ENCODE assay signal across 23 cellular contexts in the genomic region with DNA sequence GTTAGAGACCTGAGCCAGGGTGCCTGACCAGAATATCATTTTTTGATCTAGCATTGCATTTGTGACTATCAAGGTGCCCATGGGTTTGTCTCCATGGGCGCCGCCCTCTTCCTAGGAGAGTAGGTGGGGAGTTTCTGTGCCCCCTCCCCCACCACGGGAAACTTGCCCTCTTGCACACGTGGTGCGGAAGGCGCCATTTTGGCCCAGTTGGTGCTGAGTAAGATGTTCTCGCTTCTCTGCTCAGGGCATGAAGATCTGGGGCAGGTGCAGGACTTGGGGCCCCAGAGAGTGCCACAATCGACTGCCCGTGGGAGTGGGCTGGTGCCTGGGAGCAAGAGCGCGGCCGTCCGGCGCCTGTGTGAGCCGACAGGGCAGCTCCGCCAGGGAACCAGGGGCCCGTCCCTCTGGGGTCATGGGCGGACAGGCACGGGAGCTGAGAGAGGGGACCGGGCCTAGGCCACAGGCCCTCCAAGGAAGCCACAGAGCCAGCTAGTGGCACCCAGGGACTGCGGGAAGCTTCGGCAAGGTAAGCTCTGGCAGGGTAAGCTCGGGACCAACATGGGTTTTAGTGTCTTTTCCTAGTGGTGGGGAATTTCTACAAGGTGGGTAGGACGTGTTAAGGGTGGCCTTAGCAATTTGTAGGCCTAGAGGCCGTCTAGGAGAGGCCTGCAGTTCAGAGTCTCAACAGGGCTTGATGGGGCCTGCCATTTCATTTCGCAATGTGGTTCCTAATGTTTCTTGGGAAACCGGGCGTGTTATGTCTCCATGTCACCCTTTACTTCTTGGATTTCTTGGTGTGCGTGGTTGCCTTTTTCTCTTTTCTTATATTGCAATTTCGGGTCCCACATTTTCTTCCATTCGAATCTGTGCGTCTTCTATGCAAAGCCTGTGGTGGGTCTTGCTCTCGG. TPM values are rescaled to one million over a fixed set of nuclear protein-coding genes. Genes with fewer than 3 reads are reported as not detected.
DNase-seq lines count a peak whose midpoint lies in the region; ATAC-seq, FAIRE-seq and TF ChIP-seq lines count a peak whose summit lies in the region.
"Had no signal": no experiment of that assay in that cellular context is flagged by ENCODE, and none has a peak within 500 bp of the region (broad histone marks: within the 10 kb centered on the region; RNA-seq: fewer than 3 reads in every experiment).

No MANE protein-coding gene starts in this region.

- no peaks in the 10 kb centered on the region for H3K36me3 Mint-ChIP-seq in MCF 10A (ENCODE audit: insufficient read depth, unreplicated experiment)

- H3K4me2 ChIP-seq in HepG2 (ENCODE audit: low read depth, low read length), result no peak overlapping the region

- H3K4me1 Mint-ChIP-seq in MCF 10A (ENCODE audit: insufficient read depth, unreplicated experiment), result peaks cover 5% of the 10 kb centered on the region

- no peak for TF ChIP-seq CTCF in MCF 10A (IDR thresholded peaks at IDR 0.05; ENCODE audit: unreplicated experiment)
- TF ChIP-seq CTCF in breast epithelium (IDR thresholded peaks at IDR 0.05), result no peak
- TF ChIP-seq CTCF in bronchial epithelial cell (IDR thresholded peaks at IDR 0.05; ENCODE audit: insufficient read depth, low read length, severe bottlenecking), result no peak
- no peak for TF ChIP-seq CTCF in HepG2 (CRISPR knock-in tag; IDR thresholded peaks at IDR 0.05)

- in situ Hi-C loops in HepG2 (cut with HindIII; ENCODE audit: extremely low pct_ligation_motif_present, low pct_unique_long_range_greater_than_20kb), result no loop called here

- no TSS peak for BruUV-seq in MCF 10A (replicated peaks; lab: Mats Ljungman, UMichigan)
- BruUV-seq in HepG2 (replicated peaks; lab: Mats Ljungman, UMichigan), result no TSS peak

- H3K36me3 ChIP-seq in breast epithelium, result no peaks in the 10 kb centered on the region
- no peaks in the 10 kb centered on the region for H3K36me3 ChIP-seq in bronchial epithelial cell (ENCODE audit: control insufficient read depth, insufficient read depth, low read length)
- H3K36me3 ChIP-seq in HepG2 (replicated peaks in 1 of 2; ENCODE audit: control insufficient read depth in 1 of 2, insufficient read depth in 2 of 2, low read length in 2 of 2), result no peaks in the 10 kb centered on the region
- H3K36me3 ChIP-seq in aorta (ENCODE audit: control insufficient read depth in 1 of 2, insufficient read depth in 2 of 2, low read length in 1 of 2), result no peaks in the 10 kb centered on the region

- H3K27ac Mint-ChIP-seq in MCF 10A (ENCODE audit: low read depth, unreplicated experiment), result no peak overlapping the region

- intact Hi-C loops in MCF 10A (cut with micrococcal nuclease), result no loop called here
- intact Hi-C loops in breast epithelium (cut with DNase I; ENCODE audit: low total_unique reads), result no loop called here
- intact Hi-C loops in HepG2 (cut with micrococcal nuclease; ENCODE audit: unreplicated experiment), result no loop called here
- intact Hi-C loops in aorta (cut with DNase I), result no loop called here

- H2AFZ ChIP-seq in HepG2 (ENCODE audit: low read length), result no peak overlapping the region

- no peak for TF ChIP-seq EP300 in HepG2 (IDR thresholded peaks at IDR 0.05; ENCODE audit: low read depth in 2 of 2, low read length in 2 of 2)
- no peak for TF ChIP-seq EP300 in HepG2 (CRISPR knock-in tag; IDR thresholded peaks at IDR 0.05; ENCODE audit: borderline replicate concordance)

- FAIRE-seq in bronchial epithelial cell (lab: Jason Lieb, UNC) (no peak), HepG2 (lab: Jason Lieb, UNC) (no peak), H54 (lab: Jason Lieb, UNC) (no peak)
- FAIRE-seq: GM12891, HTR-8/SVneo had no signal

- no peak overlapping the region for H3K9ac ChIP-seq in HepG2 (ENCODE audit: insufficient read depth, low read depth, low read length)

- H3K9me3 ChIP-seq in breast epithelium (no peaks in the 10 kb centered on the region), HepG2 (ENCODE audit: low read length) (no peaks in the 10 kb centered on the region), aorta (ENCODE audit: control insufficient read depth, low read length) (no peaks in the 10 kb centered on the region)

- DNase-seq in MCF 10A (ENCODE audit: unreplicated experiment) (peak; percentile 20), breast epithelium (ENCODE audit: low spot score in 2 of 2) (no peak), bronchial epithelial cell (ENCODE audit: low read depth) (peak; percentile 31), HepG2 (ENCODE audit: low spot score) (no peak), aorta (no peak), left lobe of liver (ENCODE audit: low spot score) (no peak), H54 (ENCODE audit: insufficient read length, low spot score) (no peak)
- DNase-seq: Calu3; DMS79 treated with DMSO at 0.1 percent for 48 hours; GF-D8; H7; KG1; NCI-H1092; NCI-H1436; NCI-H187 treated with DMSO at 0.1 percent for 48 hours; NCI-H524; NCI-H748 treated with DMSO at 0.1 percent for 48 hours; NK-92 treated with Interleukin-12 subunit alpha and Interleukin-12 subunit beta, amount 100 ng/mL, for 24 hours; SHP77 had no signal

- H3K79me2 ChIP-seq in HepG2 (ENCODE audit: insufficient read depth, low read length), result no peaks in the 10 kb centered on the region

- WGBS in HepG2 (ENCODE audit: low lambda C conversion rate), result 54% methylated on average over 18 of the region's 33 CpGs
- WGBS in aorta, 2 donors, result 98% methylated on average over 30 to 33 of the region's 33 CpGs

- H3K4me3 ChIP-seq in breast epithelium (no peak overlapping the region), bronchial epithelial cell (ENCODE audit: low read depth, low read length) (no peak overlapping the region), HepG2 (replicated peaks in 1 of 3; ENCODE audit: insufficient read depth in 1 of 3, low read depth in 2 of 3, low read length in 3 of 3) (no peak overlapping the region), aorta (ENCODE audit: low read length in 2 of 2) (no peak overlapping the region)

- H3K27me3 Mint-ChIP-seq in MCF 10A (ENCODE audit: insufficient read depth, unreplicated experiment), result no peaks in the 10 kb centered on the region

- POLR2A ChIA-PET in MCF 10A (lab: Yijun Ruan, JAX) (no interaction called here), HepG2 (lab: Yijun Ruan, JAX) (no interaction called here)

- H3K27me3 ChIP-seq in breast epithelium, result no peaks in the 10 kb centered on the region
- H3K27me3 ChIP-seq in bronchial epithelial cell (ENCODE audit: control insufficient read depth, insufficient read depth, low read length), result no peaks in the 10 kb centered on the region
- H3K27me3 ChIP-seq in HepG2 (ENCODE audit: control insufficient read depth in 1 of 2, insufficient read depth in 2 of 2, low read length in 2 of 2), result no peaks in the 10 kb centered on the region
- no peaks in the 10 kb centered on the region for H3K27me3 ChIP-seq in aorta (ENCODE audit: control insufficient read depth in 1 of 2, insufficient read depth in 2 of 2, low read length in 1 of 2)

- no peaks in the 10 kb centered on the region for H3K9me3 Mint-ChIP-seq in MCF 10A (ENCODE audit: unreplicated experiment)

- no peaks in the 10 kb centered on the region for H4K20me1 ChIP-seq in HepG2 (ENCODE audit: insufficient read depth, low read length)

- H3K4me3 Mint-ChIP-seq in MCF 10A (ENCODE audit: unreplicated experiment), result no peak overlapping the region

- TF ChIP-seq POLR2A in breast epithelium (IDR thresholded peaks at IDR 0.05) (no peak), HepG2 (IDR thresholded peaks at IDR 0.05; ENCODE audit: insufficient read depth in 1 of 2, low read depth in 2 of 2, low read length in 2 of 2) (no peak), H54 (IDR thresholded peaks at IDR 0.05; ENCODE audit: low read depth, low read length) (no peak)

- TF ChIP-seq RAD21 in HepG2 (CRISPR knock-in tag; IDR thresholded peaks at IDR 0.05), result no peak

- H3K27ac ChIP-seq in breast epithelium (no peak overlapping the region), HepG2 (ENCODE audit: extremely low read length, insufficient read depth, low read length) (no peak overlapping the region), aorta (ENCODE audit: low read depth in 1 of 2, low read length in 2 of 2) (no peak overlapping the region)
- H3K27ac ChIP-seq: RWPE1 had no signal

- ATAC-seq in HepG2 (no peak), aorta (ENCODE audit: low FRiP score) (peak; percentile 60), left lobe of liver (no peak), HG02642 (IDR thresholded peaks at IDR 0.05; ENCODE audit: poor library complexity, unreplicated experiment) (no peak)

- H3K4me1 ChIP-seq in breast epithelium (no peaks in the 10 kb centered on the region), HepG2 (ENCODE audit: insufficient read depth, low read length) (no peaks in the 10 kb centered on the region), aorta (ENCODE audit: control insufficient read depth in 1 of 2, insufficient read depth in 2 of 2, low read length in 2 of 2) (no peaks in the 10 kb centered on the region)

- CTCF ChIA-PET in MCF 10A (lab: Yijun Ruan, JAX) (interaction anchor here (0.6 kb wide), 1 partner anchor 45 kb away, joined by 4 read pairs; no protein-coding TSS in a partner anchor), HepG2 (lab: Yijun Ruan, JAX; ENCODE audit: low intra/inter-chr PET ratio, low total read pairs) (no interaction called here)

RNA-seq across cellular contexts. Expression of a gene that starts 14.5 kb away (rescaled TPM):
- total RNA-seq in MCF 10A (2022), result 17.6 and 21.1 TPM in 2 replicates
- 10 to 100 TPM; 26.2 to 36.3 (median 32.4) TPM for total RNA-seq in breast epithelium
- 10.4 and 26.3 TPM in 2 replicates for total RNA-seq in bronchial epithelial cell
- total RNA-seq in HepG2 (2016; rRNA removed; fragmentation: Illumina TruSeq; extraction: Trizol), result 15.7 and 29.4 TPM in 2 replicates
- 2.6 and 3.4 TPM in 2 replicates for total RNA-seq in HepG2 (2016; cell fraction: cytosol; rRNA removed; fragmentation: Illumina TruSeq; extraction: Trizol; ENCODE audit: low read depth)
- total RNA-seq in HepG2 (2016; cell fraction: insoluble cytoplasmic fraction; rRNA removed; fragmentation: Illumina TruSeq; extraction: Trizol), result 15.1 and 26.7 TPM in 2 replicates
- total RNA-seq in HepG2 (2016; cell fraction: membrane; rRNA removed; fragmentation: Illumina TruSeq; extraction: Trizol), result 6.4 and 6.9 TPM in 2 replicates
- total RNA-seq in HepG2 (2016; cell fraction: nucleus; rRNA removed; fragmentation: Illumina TruSeq; extraction: Trizol), result 20.0 and 21.3 TPM in 2 replicates
- 3.9 and 4.0 TPM in 2 replicates for polyA plus RNA-seq in HepG2 (2011; rRNA removed)
- polyA plus RNA-seq in HepG2 (2011; cell fraction: cytosol; rRNA removed), result 2.5 and 3.4 TPM in 2 replicates
- polyA plus RNA-seq in HepG2 (2011; cell fraction: nucleus; rRNA removed), result 4.7 and 12.2 TPM in 2 replicates
- 4.4 and 5.4 TPM in 2 replicates for polyA plus RNA-seq in HepG2 (2012)
- 0.59 and 0.63 TPM in 2 replicates for polyA plus RNA-seq in HepG2 (2016; cell fraction: cytosol; fragmentation: Illumina TruSeq; extraction: Trizol; ENCODE audit: low read depth)
- polyA plus RNA-seq in HepG2 (2016; cell fraction: insoluble cytoplasmic fraction; fragmentation: Illumina TruSeq; extraction: Trizol; ENCODE audit: low read depth), result 9.0 and 9.7 TPM in 2 replicates
- polyA plus RNA-seq in HepG2 (2016; cell fraction: membrane; fragmentation: Illumina TruSeq; extraction: Trizol; ENCODE audit: low read depth), result 1.2 and 1.7 TPM in 2 replicates
- polyA plus RNA-seq in HepG2 (2016; cell fraction: nucleus; fragmentation: Illumina TruSeq; extraction: Trizol; ENCODE audit: insufficient read depth, low read depth), result 16.0 and 17.1 TPM in 2 replicates
- 48.4 and 93.6 TPM in 2 replicates for polyA minus RNA-seq in HepG2 (2011; rRNA and poly(A)+ RNA removed; ENCODE audit: low replicate concordance)
- 11.8 and 12.8 TPM in 2 replicates for polyA minus RNA-seq in HepG2 (2011; cell fraction: cytosol; rRNA and poly(A)+ RNA removed)
- polyA minus RNA-seq in HepG2 (2011; cell fraction: nucleus; rRNA and poly(A)+ RNA removed), result 38.5 and 41.0 TPM in 2 replicates
- 10 to 100 TPM; 35.8 to 79.0 TPM for total RNA-seq in aorta
- 10 to 100 TPM in 1 of 2 donors, 1 to 10 TPM in 1; 3.0 to 16.7 TPM for polyA plus RNA-seq in aorta
- 2.0 TPM for total RNA-seq in left lobe of liver

Comparison
In these comparisons a context has a peak if more than half of its experiments do, and no peak if none do; other contexts are left out.
1. DNase-seq: peak in MCF 10A (single experiment) and bronchial epithelial cell (single experiment); none in breast epithelium (0 of 2), HepG2 (single experiment), aorta (0 of 2), left lobe of liver (single experiment) and H54 (single experiment).